1 cellular context compared by ENCODE assay signal in the genomic region with DNA sequence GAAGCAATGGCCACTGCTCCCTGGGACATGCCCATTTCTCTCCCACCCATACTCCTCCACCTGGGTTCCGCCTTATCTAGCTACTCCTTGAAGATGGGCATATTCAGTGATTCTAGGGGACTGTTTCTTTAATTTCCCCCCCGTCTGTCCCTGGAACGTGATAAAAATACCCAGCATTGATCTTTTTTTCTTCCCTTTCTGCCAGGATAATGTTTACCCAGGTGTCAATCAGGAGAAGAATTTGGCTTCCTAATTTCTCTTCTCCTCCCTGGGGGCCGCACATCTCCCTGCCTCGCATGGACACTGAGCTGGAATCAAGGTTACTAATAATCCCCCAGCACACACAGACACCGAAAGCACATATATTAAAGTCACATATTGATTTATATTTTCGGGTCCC.
TF ChIP-seq lines count a peak whose summit lies in the region.

No MANE protein-coding gene starts in this region.

TF ChIP-seq in GM23338, 12 proteins besides CTCF, POLR2A, EP300 and RAD21 (continued from another document):
- TF ChIP-seq, protein P1, sequence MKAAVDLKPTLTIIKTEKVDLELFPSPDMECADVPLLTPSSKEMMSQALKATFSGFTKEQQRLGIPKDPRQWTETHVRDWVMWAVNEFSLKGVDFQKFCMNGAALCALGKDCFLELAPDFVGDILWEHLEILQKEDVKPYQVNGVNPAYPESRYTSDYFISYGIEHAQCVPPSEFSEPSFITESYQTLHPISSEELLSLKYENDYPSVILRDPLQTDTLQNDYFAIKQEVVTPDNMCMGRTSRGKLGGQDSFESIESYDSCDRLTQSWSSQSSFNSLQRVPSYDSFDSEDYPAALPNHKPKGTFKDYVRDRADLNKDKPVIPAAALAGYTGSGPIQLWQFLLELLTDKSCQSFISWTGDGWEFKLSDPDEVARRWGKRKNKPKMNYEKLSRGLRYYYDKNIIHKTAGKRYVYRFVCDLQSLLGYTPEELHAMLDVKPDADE (IDR thresholded peaks at IDR 0.05): no peak
- TF ChIP-seq EZH2 (IDR thresholded peaks at IDR 0.05; ENCODE audit: low read depth, unreplicated experiment) (no peak), STAT1 (IDR thresholded peaks at IDR 0.05; ENCODE audit: unreplicated experiment) (no peak), ZNF331 (CRISPR knock-in tag; IDR thresholded peaks at IDR 0.05; ENCODE audit: low read depth) (no peak), POLR2AphosphoS5 (IDR thresholded peaks at IDR 0.05; ENCODE audit: low read depth) (no peak)
- TF ChIP-seq, protein P2, sequence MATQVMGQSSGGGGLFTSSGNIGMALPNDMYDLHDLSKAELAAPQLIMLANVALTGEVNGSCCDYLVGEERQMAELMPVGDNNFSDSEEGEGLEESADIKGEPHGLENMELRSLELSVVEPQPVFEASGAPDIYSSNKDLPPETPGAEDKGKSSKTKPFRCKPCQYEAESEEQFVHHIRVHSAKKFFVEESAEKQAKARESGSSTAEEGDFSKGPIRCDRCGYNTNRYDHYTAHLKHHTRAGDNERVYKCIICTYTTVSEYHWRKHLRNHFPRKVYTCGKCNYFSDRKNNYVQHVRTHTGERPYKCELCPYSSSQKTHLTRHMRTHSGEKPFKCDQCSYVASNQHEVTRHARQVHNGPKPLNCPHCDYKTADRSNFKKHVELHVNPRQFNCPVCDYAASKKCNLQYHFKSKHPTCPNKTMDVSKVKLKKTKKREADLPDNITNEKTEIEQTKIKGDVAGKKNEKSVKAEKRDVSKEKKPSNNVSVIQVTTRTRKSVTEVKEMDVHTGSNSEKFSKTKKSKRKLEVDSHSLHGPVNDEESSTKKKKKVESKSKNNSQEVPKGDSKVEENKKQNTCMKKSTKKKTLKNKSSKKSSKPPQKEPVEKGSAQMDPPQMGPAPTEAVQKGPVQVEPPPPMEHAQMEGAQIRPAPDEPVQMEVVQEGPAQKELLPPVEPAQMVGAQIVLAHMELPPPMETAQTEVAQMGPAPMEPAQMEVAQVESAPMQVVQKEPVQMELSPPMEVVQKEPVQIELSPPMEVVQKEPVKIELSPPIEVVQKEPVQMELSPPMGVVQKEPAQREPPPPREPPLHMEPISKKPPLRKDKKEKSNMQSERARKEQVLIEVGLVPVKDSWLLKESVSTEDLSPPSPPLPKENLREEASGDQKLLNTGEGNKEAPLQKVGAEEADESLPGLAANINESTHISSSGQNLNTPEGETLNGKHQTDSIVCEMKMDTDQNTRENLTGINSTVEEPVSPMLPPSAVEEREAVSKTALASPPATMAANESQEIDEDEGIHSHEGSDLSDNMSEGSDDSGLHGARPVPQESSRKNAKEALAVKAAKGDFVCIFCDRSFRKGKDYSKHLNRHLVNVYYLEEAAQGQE (IDR thresholded peaks at IDR 0.05; ENCODE audit: unreplicated experiment): no peak
